Comparison of ENCODE assay signal across 1 cellular context in genomic region chr1:65483993-65484754, GRCh38.
TF ChIP-seq lines count a peak whose summit lies in the region.

No MANE protein-coding gene starts in this region.

TF ChIP-seq in HepG2, 621 proteins besides CTCF, POLR2A, EP300 and RAD21 (continued from another document):
- TF ChIP-seq ZNF407 (CRISPR knock-in tag; IDR thresholded peaks at IDR 0.05; ENCODE audit: not compliant biosample characterization), result no peak
- peak; percentile 82 for TF ChIP-seq PPARG (CRISPR knock-in tag; conservative IDR thresholded peaks at IDR 0.05)
- TF ChIP-seq MNT (IDR thresholded peaks at IDR 0.05), result no peak
- 0 out of 2 replicates have a peak, but pooled peaks have one; percentile 25 for TF ChIP-seq SKIL (CRISPR knock-in tag; IDR thresholded peaks at IDR 0.05; ENCODE audit: borderline replicate concordance)
